ENCODE assay signal across 16 cellular contexts in the genomic region with DNA sequence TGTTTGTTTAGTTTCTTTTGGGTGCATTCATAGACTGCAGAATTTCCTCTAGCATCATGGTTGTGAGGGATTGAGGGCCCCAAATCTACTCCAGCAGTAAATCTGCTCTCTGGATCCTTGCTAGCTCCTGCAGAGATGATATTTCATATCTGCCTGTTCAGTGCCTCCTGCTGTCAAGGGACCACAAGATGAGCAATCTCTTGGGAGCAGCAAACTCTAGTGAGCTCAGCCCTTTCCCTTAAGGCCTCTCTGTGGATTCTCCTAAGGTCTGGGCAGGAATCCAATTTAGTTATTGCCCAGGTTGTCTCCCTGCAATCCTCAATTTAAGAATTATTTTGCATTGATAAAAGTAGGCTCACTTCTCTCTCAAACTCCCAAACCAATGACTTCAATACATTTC.
DNase-seq lines count a peak whose midpoint lies in the region; ATAC-seq and TF ChIP-seq lines count a peak whose summit lies in the region.
"Had no signal": no experiment of that assay in that cellular context is flagged by ENCODE, and none has a peak within 500 bp of the region (broad histone marks: within the 10 kb centered on the region; RNA-seq: fewer than 3 reads in every experiment).

No MANE protein-coding gene starts in this region.

- H3K27me3 ChIP-seq in mesendoderm (ENCODE audit: insufficient read depth, low read length, poor library complexity) (no peaks in the 10 kb centered on the region), WERI-Rb-1 (ENCODE audit: insufficient read depth, low read depth, severe bottlenecking) (no peaks in the 10 kb centered on the region)

- H3K9ac ChIP-seq in mesendoderm (ENCODE audit: low read length), result no peak overlapping the region

- ATAC-seq in HG03045 (IDR thresholded peaks at IDR 0.05; ENCODE audit: unreplicated experiment), result no peak

- no peak overlapping the region for H3K23ac ChIP-seq in mesendoderm (ENCODE audit: low read length)

- no peak overlapping the region for H3K18ac ChIP-seq in mesendoderm (ENCODE audit: low read length)

- no peak overlapping the region for H3K4ac ChIP-seq in mesendoderm (ENCODE audit: low read depth, low read length)

- in situ Hi-C loops in SK-MEL-5 (cut with HindIII; ENCODE audit: low pct_unique_long_range_greater_than_20kb, low sequenced_read_pairs), result no loop called here

- H2BK5ac ChIP-seq in mesendoderm (ENCODE audit: low read length), result no peak overlapping the region

- H3K79me2 ChIP-seq in mesendoderm (ENCODE audit: control insufficient read depth, insufficient read depth, low read length), result no peaks in the 10 kb centered on the region

- H3K4me1 ChIP-seq in mesendoderm (ENCODE audit: control insufficient read depth, low read depth, low read length), result no peaks in the 10 kb centered on the region

- no peak overlapping the region for H3K4me2 ChIP-seq in mesendoderm (ENCODE audit: low read length)

- TF ChIP-seq CTCF in choroid plexus epithelial cell (conservative IDR thresholded peaks at IDR 0.05; ENCODE audit: low read depth, low read length), result peak; percentile 30
- no peak for TF ChIP-seq CTCF in WERI-Rb-1 (IDR thresholded peaks at IDR 0.05; ENCODE audit: low read depth, low read length)

- H3K36me3 ChIP-seq in mesendoderm (ENCODE audit: control insufficient read depth, insufficient read depth, low read length) (no peaks in the 10 kb centered on the region), WERI-Rb-1 (no peaks in the 10 kb centered on the region)

- H2BK120ac ChIP-seq in mesendoderm (ENCODE audit: low read depth, low read length), result no peak overlapping the region

- H3K4me3 ChIP-seq in choroid plexus epithelial cell (ENCODE audit: low read depth, low read length), result no peak overlapping the region
- no peak overlapping the region for H3K4me3 ChIP-seq in mesendoderm (ENCODE audit: low read length)
- no peak overlapping the region for H3K4me3 ChIP-seq in WERI-Rb-1 (ENCODE audit: low read depth, low read length)

- H4K5ac ChIP-seq in mesendoderm (ENCODE audit: low read length), result no peak overlapping the region

- DNase-seq in A172 (ENCODE audit: low spot score), result peak; percentile 53
- peak; percentile 32 for DNase-seq in HT1080 (ENCODE audit: low read depth)
- peak; percentile 43 for DNase-seq in SK-MEL-5 (ENCODE audit: low read depth, low spot score)
- peak; percentile 90 for DNase-seq in choroid plexus epithelial cell (ENCODE audit: low read depth)
- DNase-seq in NCI-H1048 (lab: John Stamatoyannopoulos, UW), result no peak
- DNase-seq in mesendoderm, result no peak
- DNase-seq in WERI-Rb-1, result no peak
- DNase-seq: C1 segment of cervical spinal cord, HFFc6, MV-4-11, NCI-H1436 treated with DMSO at 0.1 percent for 48 hours, NCI-H2029 treated with DMSO at 0.1 percent for 48 hours, NCI-H345, NCI-H526 had no signal

- no peak overlapping the region for H4K8ac ChIP-seq in mesendoderm (ENCODE audit: low read depth, low read length)

- H2AK5ac ChIP-seq in mesendoderm (ENCODE audit: low read length), result no peak overlapping the region

- H3K56ac ChIP-seq in mesendoderm (ENCODE audit: low read length), result no peak overlapping the region

- H3K9me3 ChIP-seq in WERI-Rb-1 (ENCODE audit: severe bottlenecking), result no peaks in the 10 kb centered on the region

- H2BK15ac ChIP-seq in mesendoderm (replicated peaks; ENCODE audit: low read depth), result no peak overlapping the region

- no peak overlapping the region for H3K27ac ChIP-seq in mesendoderm (ENCODE audit: low read depth, low read length)
- H3K27ac ChIP-seq in WERI-Rb-1, result no peak overlapping the region
- H3K27ac ChIP-seq: RWPE1 had no signal

- no peaks in the 10 kb centered on the region for H3K79me1 ChIP-seq in mesendoderm (ENCODE audit: low read length)

Comparison
In these comparisons a context has a peak if more than half of its experiments do, and no peak if none do; other contexts are left out.
1. DNase-seq: peak in A172 (single experiment), HT1080 (single experiment), SK-MEL-5 (single experiment) and choroid plexus epithelial cell (single experiment); none in NCI-H1048 (single experiment), mesendoderm (single experiment) and WERI-Rb-1 (single experiment).